ENCODE assay signal across 1 cellular context in genomic region chr6:31663961-31664789, GRCh38.
TF ChIP-seq lines count a peak whose summit lies in the region.

No MANE protein-coding gene starts in this region.

TF ChIP-seq in GM12878, 131 proteins besides CTCF, POLR2A, EP300 and RAD21:
- TF ChIP-seq NR2F1 (conservative IDR thresholded peaks at IDR 0.05) = peak; percentile 46; the same call in 1 of the 2 replicates
- no peak for TF ChIP-seq CREB1 (IDR thresholded peaks at IDR 0.05; ENCODE audit: low read depth)
